1 cellular context compared by ENCODE assay signal in the genomic region with DNA sequence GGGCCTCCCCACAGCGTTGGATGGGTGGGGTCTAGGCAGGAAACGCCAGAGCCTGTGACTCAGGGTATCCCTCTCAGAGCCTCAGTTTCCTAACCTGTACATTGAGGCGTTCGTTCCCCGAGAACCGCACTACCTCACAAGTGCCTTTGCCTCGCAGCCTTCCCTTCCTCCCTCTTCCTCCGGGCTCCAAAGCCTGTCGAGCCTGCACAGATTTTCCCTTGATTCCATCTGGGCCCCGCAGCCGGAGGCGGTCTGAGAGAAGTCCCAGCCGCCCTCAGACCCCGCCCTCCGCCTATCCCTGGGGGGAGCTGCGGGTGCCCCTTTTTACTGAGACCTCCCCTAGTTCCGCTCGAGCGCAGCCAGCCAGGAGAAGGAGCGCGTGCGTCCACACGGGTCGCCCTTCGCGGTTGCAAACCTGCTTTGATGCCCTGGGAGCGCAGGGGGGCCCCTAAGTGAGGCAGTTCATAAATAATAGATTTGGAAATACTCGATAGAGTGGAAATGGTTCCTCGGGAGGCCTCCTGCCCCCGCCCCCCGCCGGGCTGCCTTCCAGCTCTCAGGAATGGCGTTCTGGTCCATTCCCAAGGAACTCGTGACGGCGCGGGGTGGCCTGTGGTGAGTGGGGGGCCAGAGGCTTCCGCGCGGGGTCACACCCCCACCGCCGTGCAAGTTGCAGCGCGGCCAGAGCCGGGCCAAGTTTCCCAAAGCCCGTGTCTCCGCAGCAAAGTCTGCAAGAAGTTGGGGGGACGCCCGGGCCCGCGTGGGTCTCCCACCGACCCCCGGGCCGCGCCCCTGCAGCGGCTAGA.
TF ChIP-seq lines count a peak whose summit lies in the region.

No MANE protein-coding gene starts in this region.

TF ChIP-seq in K562, 482 proteins besides CTCF, POLR2A, EP300 and RAD21:
- TF ChIP-seq ZBTB34 (CRISPR knock-in tag; IDR thresholded peaks at IDR 0.05) (no peak), WHSC1 (IDR thresholded peaks at IDR 0.05; ENCODE audit: low read length) (no peak), FOXM1 (IDR thresholded peaks at IDR 0.05; ENCODE audit: low read depth) (no peak), FOXM1 (CRISPR knock-in tag; IDR thresholded peaks at IDR 0.05; ENCODE audit: low read depth) (no peak), SRF (CRISPR knock-in tag; IDR thresholded peaks at IDR 0.05) (no peak), NFXL1 (CRISPR knock-in tag; IDR thresholded peaks at IDR 0.05) (no peak), CREB1 (IDR thresholded peaks at IDR 0.05) (no peak), CREB1 (CRISPR knock-in tag; IDR thresholded peaks at IDR 0.05) (no peak), HNRNPK (IDR thresholded peaks at IDR 0.05; ENCODE audit: low read depth, low read length, poor library complexity, severe bottlenecking) (no peak), NFRKB (IDR thresholded peaks at IDR 0.05; ENCODE audit: low read depth) (no peak), DDX20 (tag; IDR thresholded peaks at IDR 0.05; ENCODE audit: low read depth) (no peak), MEF2D (tag; conservative IDR thresholded peaks at IDR 0.05; ENCODE audit: low read depth) (no peak), BRD4 (IDR thresholded peaks at IDR 0.05) (no peak), ZFP36 (IDR thresholded peaks at IDR 0.05; ENCODE audit: low read depth, low read length, partially characterized antibody) (no peak), NR3C1 (CRISPR knock-in tag; IDR thresholded peaks at IDR 0.05) (no peak), ETV1 (tag; conservative IDR thresholded peaks at IDR 0.05; ENCODE audit: low read depth) (no peak), GATAD2A (IDR thresholded peaks at IDR 0.05) (no peak), ZBED1 (IDR thresholded peaks at IDR 0.05) (no peak)
- TF ChIP-seq, protein P1, sequence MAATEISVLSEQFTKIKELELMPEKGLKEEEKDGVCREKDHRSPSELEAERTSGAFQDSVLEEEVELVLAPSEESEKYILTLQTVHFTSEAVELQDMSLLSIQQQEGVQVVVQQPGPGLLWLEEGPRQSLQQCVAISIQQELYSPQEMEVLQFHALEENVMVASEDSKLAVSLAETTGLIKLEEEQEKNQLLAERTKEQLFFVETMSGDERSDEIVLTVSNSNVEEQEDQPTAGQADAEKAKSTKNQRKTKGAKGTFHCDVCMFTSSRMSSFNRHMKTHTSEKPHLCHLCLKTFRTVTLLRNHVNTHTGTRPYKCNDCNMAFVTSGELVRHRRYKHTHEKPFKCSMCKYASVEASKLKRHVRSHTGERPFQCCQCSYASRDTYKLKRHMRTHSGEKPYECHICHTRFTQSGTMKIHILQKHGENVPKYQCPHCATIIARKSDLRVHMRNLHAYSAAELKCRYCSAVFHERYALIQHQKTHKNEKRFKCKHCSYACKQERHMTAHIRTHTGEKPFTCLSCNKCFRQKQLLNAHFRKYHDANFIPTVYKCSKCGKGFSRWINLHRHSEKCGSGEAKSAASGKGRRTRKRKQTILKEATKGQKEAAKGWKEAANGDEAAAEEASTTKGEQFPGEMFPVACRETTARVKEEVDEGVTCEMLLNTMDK (IDR thresholded peaks at IDR 0.05; ENCODE audit: borderline replicate concordance, insufficient read depth, low read depth, low read length, poor library complexity, severe bottlenecking): no peak
- TF ChIP-seq, protein P2, sequence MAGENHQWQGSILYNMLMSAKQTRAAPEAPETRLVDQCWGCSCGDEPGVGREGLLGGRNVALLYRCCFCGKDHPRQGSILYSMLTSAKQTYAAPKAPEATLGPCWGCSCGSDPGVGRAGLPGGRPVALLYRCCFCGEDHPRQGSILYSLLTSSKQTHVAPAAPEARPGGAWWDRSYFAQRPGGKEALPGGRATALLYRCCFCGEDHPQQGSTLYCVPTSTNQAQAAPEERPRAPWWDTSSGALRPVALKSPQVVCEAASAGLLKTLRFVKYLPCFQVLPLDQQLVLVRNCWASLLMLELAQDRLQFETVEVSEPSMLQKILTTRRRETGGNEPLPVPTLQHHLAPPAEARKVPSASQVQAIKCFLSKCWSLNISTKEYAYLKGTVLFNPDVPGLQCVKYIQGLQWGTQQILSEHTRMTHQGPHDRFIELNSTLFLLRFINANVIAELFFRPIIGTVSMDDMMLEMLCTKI (IDR thresholded peaks at IDR 0.05; ENCODE audit: partially characterized antibody): no peak
- TF ChIP-seq, protein P3, sequence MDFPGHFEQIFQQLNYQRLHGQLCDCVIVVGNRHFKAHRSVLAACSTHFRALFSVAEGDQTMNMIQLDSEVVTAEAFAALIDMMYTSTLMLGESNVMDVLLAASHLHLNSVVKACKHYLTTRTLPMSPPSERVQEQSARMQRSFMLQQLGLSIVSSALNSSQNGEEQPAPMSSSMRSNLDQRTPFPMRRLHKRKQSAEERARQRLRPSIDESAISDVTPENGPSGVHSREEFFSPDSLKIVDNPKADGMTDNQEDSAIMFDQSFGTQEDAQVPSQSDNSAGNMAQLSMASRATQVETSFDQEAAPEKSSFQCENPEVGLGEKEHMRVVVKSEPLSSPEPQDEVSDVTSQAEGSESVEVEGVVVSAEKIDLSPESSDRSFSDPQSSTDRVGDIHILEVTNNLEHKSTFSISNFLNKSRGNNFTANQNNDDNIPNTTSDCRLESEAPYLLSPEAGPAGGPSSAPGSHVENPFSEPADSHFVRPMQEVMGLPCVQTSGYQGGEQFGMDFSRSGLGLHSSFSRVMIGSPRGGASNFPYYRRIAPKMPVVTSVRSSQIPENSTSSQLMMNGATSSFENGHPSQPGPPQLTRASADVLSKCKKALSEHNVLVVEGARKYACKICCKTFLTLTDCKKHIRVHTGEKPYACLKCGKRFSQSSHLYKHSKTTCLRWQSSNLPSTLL (IDR thresholded peaks at IDR 0.05): no peak
